8 cellular contexts compared by ENCODE assay signal in the genomic region with DNA sequence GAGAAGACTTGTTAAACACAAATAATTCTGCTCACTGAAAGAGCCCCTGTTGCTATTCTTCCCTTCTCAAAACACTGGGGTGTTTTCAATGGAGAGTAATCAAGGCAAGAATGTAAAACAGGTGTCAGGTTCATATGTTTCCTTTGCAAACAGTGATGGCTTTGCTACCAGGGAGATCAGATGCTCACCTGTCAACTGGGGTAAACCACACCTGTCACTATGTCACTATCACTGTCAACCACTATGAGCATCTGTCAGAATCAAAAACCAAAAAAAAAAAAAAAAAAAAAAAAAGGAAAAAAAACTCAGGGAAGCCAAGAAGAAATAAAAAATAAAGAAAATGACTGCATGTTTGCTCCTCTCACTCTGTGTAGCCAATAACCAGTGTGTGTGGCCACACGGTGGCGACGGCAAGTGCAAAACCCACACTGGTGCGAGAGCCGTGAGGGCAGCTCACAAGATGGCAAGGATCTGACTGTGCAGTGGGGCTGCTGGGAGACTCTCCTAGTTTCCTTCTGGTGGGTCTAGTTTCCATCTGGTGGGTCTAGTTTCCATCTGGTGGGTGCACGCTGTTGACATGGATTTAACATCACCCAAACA.
DNase-seq lines count a peak whose midpoint lies in the region; ATAC-seq and TF ChIP-seq lines count a peak whose summit lies in the region.

No MANE protein-coding gene starts in this region.

- H3K9ac ChIP-seq in muscle layer of colon (ENCODE audit: low read length): no peak overlapping the region

- peak; percentile 24 for DNase-seq in ACHN
- DNase-seq in RKO (ENCODE audit: low spot score): peak; percentile 24
- peak in 19 of 61 donors; percentile 22 to 68 (median 45) for DNase-seq in caudate nucleus (lab: John Stamatoyannopoulos, UW)
- DNase-seq in epidermal melanocyte (ENCODE audit: insufficient read length, low spot score): no peak

- in situ Hi-C loops in ACHN (cut with HindIII; ENCODE audit: low pct_ligation_motif_present, low pct_unique_long_range_greater_than_20kb, low sequenced_read_pairs): no loop called here

- H3K4me3 ChIP-seq in GM12875 (ENCODE audit: low read depth, low read length): no peak overlapping the region
- no peak overlapping the region for H3K4me3 ChIP-seq in muscle layer of colon (ENCODE audit: low read depth in 1 of 2, low read length in 2 of 2)

- H3K9me3 ChIP-seq in muscle layer of colon (ENCODE audit: low read length): no peaks in the 10 kb centered on the region

- peak overlapping the region; percentile 46 for H3K27ac ChIP-seq in caudate nucleus (ENCODE audit: low read depth, low read length)
- peak overlapping the region; percentile 53 for H3K27ac ChIP-seq in muscle layer of colon (ENCODE audit: low read depth, low read length)

- H3K27me3 ChIP-seq in muscle layer of colon (ENCODE audit: control insufficient read depth in 1 of 2, insufficient read depth in 2 of 2, low read length in 2 of 2): no peaks in the 10 kb centered on the region

- TF ChIP-seq CTCF in GM12875 (IDR thresholded peaks at IDR 0.05; ENCODE audit: borderline replicate concordance, insufficient read depth, low read depth, low read length): peak; percentile 51; the same call in 1 of the 2 replicates

- peaks cover 63% of the 10 kb centered on the region for H3K36me3 ChIP-seq in muscle layer of colon (ENCODE audit: insufficient read depth, low read length)

- H3K4me1 ChIP-seq in muscle layer of colon (ENCODE audit: insufficient read depth, low read length): peaks cover 49% of the 10 kb centered on the region

- no peak for ATAC-seq in GM21717 (IDR thresholded peaks at IDR 0.05; ENCODE audit: unreplicated experiment)
- ATAC-seq in GM21367 (IDR thresholded peaks at IDR 0.05; ENCODE audit: unreplicated experiment): no peak
